In genomic region chr16:17301593-17302135, GRCh38 we compare ENCODE assay signal across 10 cellular contexts.
DNase-seq lines count a peak whose midpoint lies in the region; ATAC-seq and TF ChIP-seq lines count a peak whose summit lies in the region.
"Had no signal": no experiment of that assay in that cellular context is flagged by ENCODE, and none has a peak within 500 bp of the region (broad histone marks: within the 10 kb centered on the region; RNA-seq: fewer than 3 reads in every experiment).

No MANE protein-coding gene starts in this region.

- no peak for TF ChIP-seq POLR2A in tibial nerve (IDR thresholded peaks at IDR 0.05)

- TF ChIP-seq CTCF in GM12865 (IDR thresholded peaks at IDR 0.05; ENCODE audit: insufficient read depth, low read depth, low read length, missing control alignments) (no peak), GM20000 (IDR thresholded peaks at IDR 0.05; ENCODE audit: extremely low read depth, missing control alignments) (no peak), tibial nerve (IDR thresholded peaks at IDR 0.05) (no peak)

- peaks cover 28% of the 10 kb centered on the region for H3K4me1 Mint-ChIP-seq in central memory CD8-positive, alpha-beta T cell

- H3K4me3 Mint-ChIP-seq in central memory CD8-positive, alpha-beta T cell = no peak overlapping the region

- no peaks in the 10 kb centered on the region for H3K36me3 Mint-ChIP-seq in central memory CD8-positive, alpha-beta T cell (ENCODE audit: insufficient read depth)

- no peak overlapping the region for H3K27ac Mint-ChIP-seq in central memory CD8-positive, alpha-beta T cell (ENCODE audit: low read depth)

- peak; percentile 86 for ATAC-seq in HG03354 (IDR thresholded peaks at IDR 0.05; ENCODE audit: poor library complexity, severe bottlenecking, unreplicated experiment)
- peak; percentile 48 for ATAC-seq in central memory CD8-positive, alpha-beta T cell (replicated peaks; ENCODE audit: extremely low read depth, poor library complexity, severe bottlenecking)

- H3K4me1 ChIP-seq in tibial nerve = peaks cover 0 to 55% (median 9%) of the 10 kb centered on the region in 4 donors

- DNase-seq in GM12865 (ENCODE audit: low read depth) = peak; percentile 95
- peak; percentile 69 for DNase-seq in GM20000 (ENCODE audit: low spot score)
- DNase-seq in central memory CD8-positive, alpha-beta T cell (ENCODE audit: low spot score in 2 of 2) = no peak
- no peak for DNase-seq in NCI-H187 treated with DMSO at 0.1 percent for 48 hours (lab: John Stamatoyannopoulos, UW)
- no peak for DNase-seq in OCI-M2 (lab: John Stamatoyannopoulos, UW; ENCODE audit: unreplicated experiment)
- DNase-seq in HUDEP-2 (lab: John Stamatoyannopoulos, UW; ENCODE audit: unreplicated experiment in 76 of 76) = no peak
- DNase-seq in tibial nerve (ENCODE audit: low spot score in 2 of 2) = no peak
- DNase-seq: midbrain had no signal

- no peak overlapping the region for H3K4me3 ChIP-seq in GM12865 (ENCODE audit: low read depth, low read length)
- no peak overlapping the region for H3K4me3 ChIP-seq in tibial nerve

- H3K27ac ChIP-seq in tibial nerve = no peak overlapping the region

- H3K9me3 ChIP-seq in tibial nerve = no peaks in the 10 kb centered on the region

- TF ChIP-seq EP300 in tibial nerve (IDR thresholded peaks at IDR 0.05) = no peak

- 89 to 91% methylated on average over 10 of the region's 10 CpGs for WGBS in tibial nerve, 2 donors

- H3K9me3 Mint-ChIP-seq in central memory CD8-positive, alpha-beta T cell = no peaks in the 10 kb centered on the region
- H3K9me3 Mint-ChIP-seq: T-cell had no signal

- H3K27me3 ChIP-seq in tibial nerve = no peaks in the 10 kb centered on the region

- no peaks in the 10 kb centered on the region for H3K27me3 Mint-ChIP-seq in central memory CD8-positive, alpha-beta T cell
- H3K27me3 Mint-ChIP-seq: T-cell had no signal

- H3K36me3 ChIP-seq in tibial nerve = no peaks in the 10 kb centered on the region

Comparison
In these comparisons a context has a peak if more than half of its experiments do, and no peak if none do; other contexts are left out.
1. DNase-seq: peak in GM12865 (single experiment) and GM20000 (single experiment); none in central memory CD8-positive, alpha-beta T cell (0 of 2), NCI-H187 treated with DMSO at 0.1 percent for 48 hours (single experiment), OCI-M2 (single experiment), HUDEP-2 (0 of 76) and tibial nerve (0 of 2).